Comparison of ENCODE assay signal across 8 cellular contexts in genomic region chr3:47162695-47163022, GRCh38. TPM values are rescaled to one million over a fixed set of nuclear protein-coding genes. Genes with fewer than 3 reads are reported as not detected.
DNase-seq lines count a peak whose midpoint lies in the region; ATAC-seq and TF ChIP-seq lines count a peak whose summit lies in the region.

No MANE protein-coding gene starts in this region.

- peak overlapping the region; percentile 91 to 99 (median 99) for H3K9ac ChIP-seq in BLaER1 treated with 17β-estradiol and CSF1 and Interleukin-3, amounts not matched to agents 10 nM and 100 nM

- POLR2A ChIA-PET in MCF 10A (lab: Yijun Ruan, JAX): interaction anchor here (1.0 to 3.8 kb wide), 7 partner anchors 10 to 218 kb away, joined by 3 to 29 read pairs (median 6); partner anchors contain the start of genes KIF9, KLHL18 and PTPN23

- H3K4me2 ChIP-seq in BLaER1 treated with 17β-estradiol and CSF1 and Interleukin-3, amounts not matched to agents 10 nM and 100 nM: peak overlapping the region; percentile 77 to 94 (median 86)

- intact Hi-C loops in MCF 10A (cut with micrococcal nuclease): loop anchor here (5.0 to 10.0 kb wide), 2 partner anchors 122 to 250 kb away; partner anchors contain the start of genes KIF9 and KLHL18

- 0 out of 22 replicates have a peak, but pooled peaks cover 0 to 3% (median 0%) of the 10 kb centered on the region in 11 experiments for H3K9me3 ChIP-seq in BLaER1 treated with 17β-estradiol and CSF1 and Interleukin-3, amounts not matched to agents 10 nM and 100 nM (replicated peaks in 1 of 11)

- TSS peak; percentile 49 for BruUV-seq in MCF 10A (replicated peaks; lab: Mats Ljungman, UMichigan)

- H3K4me1 ChIP-seq in BLaER1 treated with 17β-estradiol and CSF1 and Interleukin-3, amounts not matched to agents 10 nM and 100 nM: peaks cover 46 to 65% (median 55%) of the 10 kb centered on the region in 10 experiments

- H3K4me1 Mint-ChIP-seq in MCF 10A (ENCODE audit: insufficient read depth, unreplicated experiment): peaks cover 31% of the 10 kb centered on the region

- peak overlapping the region; percentile 77 to 98 (median 84) for H3K4me3 ChIP-seq in BLaER1 treated with 17β-estradiol and CSF1 and Interleukin-3, amounts not matched to agents 10 nM and 100 nM
- peak overlapping the region; percentile 62 for H3K4me3 ChIP-seq in Jurkat, Clone E6-1 (ENCODE audit: low read length)

- peaks cover 0 to 28% (median 8%) of the 10 kb centered on the region in 11 experiments; a peak in 8 of 22 replicates for H3K36me3 ChIP-seq in BLaER1 treated with 17β-estradiol and CSF1 and Interleukin-3, amounts not matched to agents 10 nM and 100 nM

- no peaks in the 10 kb centered on the region for H3K27me3 Mint-ChIP-seq in MCF 10A (ENCODE audit: insufficient read depth, unreplicated experiment)

- no peaks in the 10 kb centered on the region for H3K27me3 ChIP-seq in BLaER1 treated with 17β-estradiol and CSF1 and Interleukin-3, amounts not matched to agents 10 nM and 100 nM

- H4K20me1 ChIP-seq in BLaER1 treated with 17β-estradiol and CSF1 and Interleukin-3, amounts not matched to agents 10 nM and 100 nM: peaks cover 49 to 70% (median 59%) of the 10 kb centered on the region in 11 experiments

- peaks cover 6% of the 10 kb centered on the region for H3K36me3 Mint-ChIP-seq in MCF 10A (ENCODE audit: insufficient read depth, unreplicated experiment)

- TF ChIP-seq CTCF in MCF 10A (IDR thresholded peaks at IDR 0.05; ENCODE audit: unreplicated experiment): no peak

- no peaks in the 10 kb centered on the region for H3K9me3 Mint-ChIP-seq in MCF 10A (ENCODE audit: unreplicated experiment)

- H3K27ac ChIP-seq in BLaER1 treated with 17β-estradiol and CSF1 and Interleukin-3, amounts not matched to agents 10 nM and 100 nM: peak overlapping the region; percentile 91 to 99 (median 96)

- H3K27ac Mint-ChIP-seq in MCF 10A (ENCODE audit: low read depth, unreplicated experiment): peak overlapping the region; percentile 87

- CTCF ChIA-PET in MCF 10A (lab: Yijun Ruan, JAX): interaction anchor here (0.7 to 1.2 kb wide), 2 partner anchors 23 to 139 kb away, joined by 3 read pairs; no protein-coding TSS in a partner anchor

- ATAC-seq in GM18909 (IDR thresholded peaks at IDR 0.05; ENCODE audit: poor library complexity, unreplicated experiment): no peak
- ATAC-seq in GM18870 (IDR thresholded peaks at IDR 0.05; ENCODE audit: unreplicated experiment): no peak

- no peak for DNase-seq in Jurkat, Clone E6-1 (ENCODE audit: low read depth, low spot score)
- peak; percentile 20 for DNase-seq in MCF 10A (ENCODE audit: unreplicated experiment)
- peak; percentile 41 for DNase-seq in medulla oblongata (ENCODE audit: extremely low spot score)
- no peak for DNase-seq in AG20443 (ENCODE audit: low spot score)
- DNase-seq in NCI-H1105 (lab: John Stamatoyannopoulos, UW): no peak

- peak overlapping the region; percentile 81 for H3K4me3 Mint-ChIP-seq in MCF 10A (ENCODE audit: unreplicated experiment)

RNA-seq across cellular contexts. Expression of gene SETD2, which starts 1.3 kb away (rescaled TPM):
- polyA plus RNA-seq in Jurkat, Clone E6-1 (2012; ENCODE audit: insufficient read depth, insufficient read length): 27.0 TPM
- 35.8 and 38.0 TPM in 2 replicates for total RNA-seq in MCF 10A (2022)

Comparison
In these comparisons a context has a peak if more than half of its experiments do, and no peak if none do; other contexts are left out.
1. DNase-seq: peak in MCF 10A (single experiment) and medulla oblongata (single experiment); none in Jurkat, Clone E6-1 (single experiment), AG20443 (single experiment) and NCI-H1105 (single experiment).